ENCODE assay signal across 21 cellular contexts in genomic region chr3:58106640-58107039, GRCh38.
"Had no signal": no experiment of that assay in that cellular context is flagged by ENCODE, and none has a peak within 500 bp of the region (broad histone marks: within the 10 kb centered on the region; RNA-seq: fewer than 3 reads in every experiment).

No MANE protein-coding gene starts in this region.

- FAIRE-seq: RCC 7860 had no signal

- H3K9me3 ChIP-seq: SK-N-SH had no signal

- H3K9ac ChIP-seq: KMS-11, SK-N-SH had no signal

- H3K4me2 ChIP-seq: KMS-11, SK-N-SH had no signal

- DNase-seq: IMR-90, Kasumi-1, MV-4-11, NCI-H1048, NCI-H1105, NCI-H1417, NCI-H187, NCI-H2029, NCI-H2081 treated with DMSO at 0.1 percent for 48 hours, NCI-H2171, NCI-H226, NCI-H446, NCI-H510A, NCI-H524 treated with DMSO at 0.1 percent for 48 hours, NCI-H69, NCI-H774, RPMI8226, SHP77, SK-N-SH had no signal

- H3K27ac ChIP-seq: KMS-11 had no signal
